In genomic region chr10:70751356-70751755, GRCh38 we compare ENCODE assay signal across 39 cellular contexts. TPM values are rescaled to one million over a fixed set of nuclear protein-coding genes. Genes with fewer than 3 reads are reported as not detected.
"Had no signal": no experiment of that assay in that cellular context is flagged by ENCODE, and none has a peak within 500 bp of the region (broad histone marks: within the 10 kb centered on the region; RNA-seq: fewer than 3 reads in every experiment).

No MANE protein-coding gene starts in this region.

- ATAC-seq: activated CD4-positive, CD25-positive, alpha-beta regulatory T cell treated with anti-CD3 and anti-CD28 coated beads, Interleukin-2, amount 50 U/mL, for 24 hours; activated CD8-positive, alpha-beta T cell treated with anti-CD3 and anti-CD28 coated beads for 36 hours; activated T-cell treated with anti-CD3 and anti-CD28 coated beads, Interleukin-2, amount 50 U/mL, for 4 hours; activated T-helper 17 cell treated with anti-CD3 and anti-CD28 coated beads, Interleukin-2, amount 50 U/mL, for 72 hours; gastroesophageal sphincter; T-cell had no signal

- H3K27me3 Mint-ChIP-seq: activated CD8-positive, alpha-beta T cell treated with anti-CD3 and anti-CD28 coated beads for 36 hours; activated naive CD8-positive, alpha-beta T cell; activated T-helper 17 cell treated with anti-CD3 and anti-CD28 coated beads, Interleukin-2, amount 50 U/mL, for 72 hours; central memory CD8-positive, alpha-beta T cell; T-cell had no signal

- DNase-seq: activated B cell treated with CpG ODN at 0.5 μM for 24 hours; activated CD4-positive, alpha-beta T cell treated with anti-CD3 and anti-CD28 coated beads for 48 hours; activated CD4-positive, alpha-beta T cell treated with anti-CD3 and anti-CD28 coated beads, Interleukin-2, amount 50 U/mL, for 1 hour; activated CD4-positive, alpha-beta T cell treated with anti-CD3 and anti-CD28 coated beads, Interleukin-2, amount 50 U/mL, for 48 hours; activated CD8-positive, alpha-beta memory T cell treated with anti-CD3 and anti-CD28 coated beads for 24 hours; activated CD8-positive, alpha-beta T cell treated with anti-CD3 and anti-CD28 coated beads for 36 hours; activated effector memory CD4-positive, alpha-beta T cell treated with Interleukin-2 at 50 U/mL for 16 hours; activated gamma-delta T cell treated with Interleukin-2 at 50 U/mL for 16 hours; activated naive CD4-positive, alpha-beta T cell treated with anti-CD3 and anti-CD28 coated beads, Interleukin-2, amount 50 U/mL, for 16 hours; activated naive CD4-positive, alpha-beta T cell treated with Interleukin-2 at 50 U/mL for 16 hours; activated T-cell treated with anti-CD3 and anti-CD28 coated beads, Interleukin-2, amount 50 U/mL, for 4 hours; amniotic stem cell; anterior cingulate cortex; brain microvascular endothelial cell; cortex of kidney; effector CD8-positive, alpha-beta T cell; esophagus squamous epithelium; foreskin melanocyte; SW 1271; T-cell; T1000; WERI-Rb-1 had no signal

- H3K9me3 Mint-ChIP-seq: activated B cell treated with CpG ODN at 0.5 μM for 24 hours; activated CD8-positive, alpha-beta T cell treated with anti-CD3 and anti-CD28 coated beads for 36 hours; activated T-cell treated with anti-CD3 and anti-CD28 coated beads, Interleukin-2, amount 50 U/mL, for 4 hours; activated T-helper 17 cell treated with anti-CD3 and anti-CD28 coated beads, Interleukin-2, amount 50 U/mL, for 72 hours; central memory CD8-positive, alpha-beta T cell; T-cell; T-helper 1 cell treated with Interleukin-12 subunit alpha and Interleukin-12 subunit beta and Interleukin-4 antibody, amounts not matched to agents 30 μg/mL and 1 μg/mL, for 36 hours; T-helper 2 cell treated with Interferon-gamma antibody and Interleukin-4, amounts not matched to agents 5 μg/mL and 100 μg/mL, for 36 hours had no signal

- H3K36me3 ChIP-seq: brain microvascular endothelial cell, esophagus squamous epithelium, gastroesophageal sphincter, WERI-Rb-1 had no signal

- H3K4me1 ChIP-seq: esophagus squamous epithelium, gastroesophageal sphincter had no signal

- H3K27ac Mint-ChIP-seq: activated B cell treated with CpG ODN at 0.5 μM for 24 hours; activated CD8-positive, alpha-beta T cell treated with anti-CD3 and anti-CD28 coated beads for 36 hours; activated naive CD8-positive, alpha-beta T cell; activated T-helper 17 cell treated with anti-CD3 and anti-CD28 coated beads, Interleukin-2, amount 50 U/mL, for 72 hours; T-cell; T-helper 1 cell treated with Interleukin-12 subunit alpha and Interleukin-12 subunit beta and Interleukin-4 antibody, amounts not matched to agents 30 μg/mL and 1 μg/mL, for 36 hours; T-helper 2 cell treated with Interferon-gamma antibody and Interleukin-4, amounts not matched to agents 5 μg/mL and 100 μg/mL, for 36 hours had no signal

- H3K27me3 ChIP-seq: brain microvascular endothelial cell, esophagus squamous epithelium, gastroesophageal sphincter had no signal

- H3K4me3 ChIP-seq: esophagus squamous epithelium, gastroesophageal sphincter had no signal

- H3K27ac ChIP-seq: brain microvascular endothelial cell, epithelial cell of prostate, esophagus squamous epithelium, gastroesophageal sphincter, WERI-Rb-1 had no signal

- H3K36me3 Mint-ChIP-seq: activated naive CD8-positive, alpha-beta T cell; T-cell had no signal

- H3K9me3 ChIP-seq: esophagus squamous epithelium, gastroesophageal sphincter had no signal

- H3K4me3 Mint-ChIP-seq: activated B cell treated with CpG ODN at 0.5 μM for 24 hours; activated CD8-positive, alpha-beta T cell treated with anti-CD3 and anti-CD28 coated beads for 36 hours; activated naive CD8-positive, alpha-beta T cell; activated T-cell treated with anti-CD3 and anti-CD28 coated beads, Interleukin-2, amount 50 U/mL, for 4 hours; activated T-helper 17 cell treated with anti-CD3 and anti-CD28 coated beads, Interleukin-2, amount 50 U/mL, for 72 hours; central memory CD8-positive, alpha-beta T cell; T-cell; T-helper 1 cell treated with Interleukin-12 subunit alpha and Interleukin-12 subunit beta and Interleukin-4 antibody, amounts not matched to agents 30 μg/mL and 1 μg/mL, for 36 hours; T-helper 2 cell treated with Interferon-gamma antibody and Interleukin-4, amounts not matched to agents 5 μg/mL and 100 μg/mL, for 36 hours had no signal

- H3K4me1 Mint-ChIP-seq: activated B cell treated with CpG ODN at 0.5 μM for 24 hours; activated T-helper 17 cell treated with anti-CD3 and anti-CD28 coated beads, Interleukin-2, amount 50 U/mL, for 72 hours; central memory CD8-positive, alpha-beta T cell; T-cell had no signal

RNA-seq across cellular contexts. Expression of gene TBATA, which starts 33.8 kb away (rescaled TPM):
- total RNA-seq: activated B cell treated with CpG ODN at 0.5 μM for 24 hours; activated CD8-positive, alpha-beta T cell treated with anti-CD3 and anti-CD28 coated beads for 36 hours; activated T-cell treated with anti-CD3 and anti-CD28 coated beads, Interleukin-2, amount 50 U/mL, for 4 hours; activated T-helper 17 cell treated with anti-CD3 and anti-CD28 coated beads, Interleukin-2, amount 50 U/mL, for 72 hours; astrocyte; bronchial epithelial cell; cardiac septum; cerebellum; dermis microvascular lymphatic vessel endothelial cell; endothelial cell of umbilical vein; esophagus squamous epithelium; fibroblast of lung; fibroblast of villous mesenchyme; gastroesophageal sphincter; glomerular endothelial cell; T-cell had no signal
